Comparison of ENCODE assay signal across 7 cellular contexts in genomic region chr5:159350644-159351043, GRCh38. TPM values are rescaled to one million over a fixed set of nuclear protein-coding genes. Genes with fewer than 3 reads are reported as not detected.
"Had no signal": no experiment of that assay in that cellular context is flagged by ENCODE, and none has a peak within 500 bp of the region (broad histone marks: within the 10 kb centered on the region; RNA-seq: fewer than 3 reads in every experiment).

No MANE protein-coding gene starts in this region.

RNA-seq across cellular contexts. Expression of gene IL12B, which starts 20.4 kb away (rescaled TPM):
- total RNA-seq: GM23248, GM23338, H1, H4, H7, H9, HFFc6 had no signal
- polyA plus RNA-seq: GM23248, GM23338, H1 had no signal
